In the genomic region with DNA sequence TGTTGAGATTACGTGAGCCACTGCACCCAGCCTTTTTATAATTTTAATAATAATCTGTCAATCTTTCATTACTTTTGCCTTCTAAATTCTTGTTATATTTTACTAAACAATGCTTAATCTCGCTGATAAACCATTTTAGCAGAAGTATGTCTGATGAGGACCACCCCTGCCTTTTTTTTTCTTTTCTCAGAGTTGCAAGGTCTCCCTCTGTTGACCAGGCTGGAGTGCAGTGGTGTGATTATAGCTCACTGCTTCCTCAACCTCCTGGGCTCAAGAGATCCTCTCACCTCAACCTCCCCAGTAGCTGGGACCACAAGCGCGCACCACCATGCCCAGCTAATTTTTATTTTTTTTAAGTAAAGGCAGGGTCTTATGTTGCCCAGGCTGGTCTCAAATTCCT, we compare ENCODE assay signal across 11 cellular contexts.
"Had no signal": no experiment of that assay in that cellular context is flagged by ENCODE, and none has a peak within 500 bp of the region (broad histone marks: within the 10 kb centered on the region; RNA-seq: fewer than 3 reads in every experiment).

No MANE protein-coding gene starts in this region.

- H3K9me3 ChIP-seq: ascending aorta, tibial artery had no signal

- H3K4me2 ChIP-seq: hepatocyte had no signal

- H3K27me3 Mint-ChIP-seq: activated CD4-positive, alpha-beta T cell treated with anti-CD3 and anti-CD28 coated beads for 36 hours; natural killer cell treated with Interleukin-12 subunit alpha and Interleukin-12 subunit beta and Interleukin-15 and Interleukin-18, amount 100 ng/mL, for 72 hours had no signal

- H3K4me1 Mint-ChIP-seq: activated CD4-positive, alpha-beta T cell treated with anti-CD3 and anti-CD28 coated beads for 36 hours had no signal

- DNase-seq: activated CD4-positive, alpha-beta memory T cell treated with anti-CD3 and anti-CD28 coated beads, Interleukin-2, amount 10 ng/mL, durations not matched to agents 7 days and 5 days; activated CD4-positive, alpha-beta T cell treated with anti-CD3 and anti-CD28 coated beads for 36 hours; activated naive CD4-positive, alpha-beta T cell; activated T-cell treated with anti-CD3 and anti-CD28 coated beads, Interleukin-2, amount 50 U/mL, for 72 hours; effector CD4-positive, alpha-beta T cell; stimulated activated CD4-positive, alpha-beta T cell treated with anti-CD3 and anti-CD28 coated beads, Interleukin-4, amount 100 ng/mL, for 24 hours; T-helper 9 cell; tibial artery had no signal

- H3K36me3 Mint-ChIP-seq: natural killer cell treated with Interleukin-12 subunit alpha and Interleukin-12 subunit beta and Interleukin-15 and Interleukin-18, amount 100 ng/mL, for 72 hours had no signal

- H3K27ac Mint-ChIP-seq: activated CD4-positive, alpha-beta memory T cell treated with anti-CD3 and anti-CD28 coated beads, Interleukin-2, amount 10 ng/mL, durations not matched to agents 7 days and 5 days; activated CD4-positive, alpha-beta T cell treated with anti-CD3 and anti-CD28 coated beads for 36 hours; activated T-cell treated with anti-CD3 and anti-CD28 coated beads, Interleukin-2, amount 50 U/mL, for 72 hours; natural killer cell treated with Interleukin-12 subunit alpha and Interleukin-12 subunit beta and Interleukin-15 and Interleukin-18, amount 100 ng/mL, for 72 hours had no signal

- H3K27ac ChIP-seq: hepatocyte had no signal

- H3K4me3 Mint-ChIP-seq: activated CD4-positive, alpha-beta memory T cell treated with anti-CD3 and anti-CD28 coated beads, Interleukin-2, amount 10 ng/mL, durations not matched to agents 7 days and 5 days; activated CD4-positive, alpha-beta T cell treated with anti-CD3 and anti-CD28 coated beads for 36 hours; activated T-cell treated with anti-CD3 and anti-CD28 coated beads, Interleukin-2, amount 50 U/mL, for 72 hours; natural killer cell treated with Interleukin-12 subunit alpha and Interleukin-12 subunit beta and Interleukin-15 and Interleukin-18, amount 100 ng/mL, for 72 hours had no signal

- H3K4me3 ChIP-seq: ascending aorta, hepatocyte, tibial artery had no signal

- ATAC-seq: activated CD4-positive, alpha-beta T cell treated with anti-CD3 and anti-CD28 coated beads for 36 hours; activated T-cell treated with anti-CD3 and anti-CD28 coated beads, Interleukin-2, amount 50 U/mL, for 72 hours; natural killer cell treated with Interleukin-12 subunit alpha and Interleukin-12 subunit beta and Interleukin-15 and Interleukin-18, amount 100 ng/mL, for 72 hours had no signal

- H3K9me3 Mint-ChIP-seq: activated CD4-positive, alpha-beta memory T cell treated with anti-CD3 and anti-CD28 coated beads, Interleukin-2, amount 10 ng/mL, durations not matched to agents 7 days and 5 days; activated T-cell treated with anti-CD3 and anti-CD28 coated beads, Interleukin-2, amount 50 U/mL, for 72 hours; natural killer cell treated with Interleukin-12 subunit alpha and Interleukin-12 subunit beta and Interleukin-15 and Interleukin-18, amount 100 ng/mL, for 72 hours had no signal

- H3K27me3 ChIP-seq: ascending aorta, hepatocyte, tibial artery had no signal

- H2AFZ ChIP-seq: hepatocyte had no signal
